In genomic region chr6:113853252-113853651, GRCh38 we compare ENCODE assay signal across 23 cellular contexts. TPM values are rescaled to one million over a fixed set of nuclear protein-coding genes. Genes with fewer than 3 reads are reported as not detected.
"Had no signal": no experiment of that assay in that cellular context is flagged by ENCODE, and none has a peak within 500 bp of the region (broad histone marks: within the 10 kb centered on the region; RNA-seq: fewer than 3 reads in every experiment).

No MANE protein-coding gene starts in this region.

- H3K9me3 ChIP-seq: colonic mucosa, left lung, ovary, psoas muscle, suprapubic skin, tibial artery had no signal

- H3K9me3 Mint-ChIP-seq: activated CD4-positive, alpha-beta memory T cell treated with anti-CD3 and anti-CD28 coated beads for 36 hours; activated naive CD4-positive, alpha-beta T cell treated with anti-CD3 and anti-CD28 coated beads, Interleukin-2, amount 50 U/mL, for 72 hours; central memory CD8-positive, alpha-beta T cell had no signal

- DNase-seq: activated CD4-positive, alpha-beta memory T cell treated with anti-CD3 and anti-CD28 coated beads for 36 hours; activated CD4-positive, alpha-beta T cell treated with anti-CD3 and anti-CD28 coated beads for 48 hours; activated CD8-positive, alpha-beta memory T cell treated with anti-CD3 and anti-CD28 coated beads, Interleukin-2, amount 50 U/mL, for 4 hours; activated gamma-delta T cell treated with Interleukin-2 at 50 U/mL for 16 hours; activated T-cell treated with anti-CD3 and anti-CD28 coated beads, Interleukin-2, amount 50 U/mL, for 1 hour; colonic mucosa; effector memory CD4-positive, alpha-beta T cell; glutamatergic neuron; left lung; naive thymus-derived CD4-positive, alpha-beta T cell; ovary; psoas muscle; stimulated activated CD4-positive, alpha-beta T cell treated with anti-CD3 and anti-CD28 coated beads, Interleukin-15, amount 100 ng/mL, for 24 hours; stimulated activated CD4-positive, alpha-beta T cell treated with anti-CD3 and anti-CD28 coated beads, Interleukin-2, amount 100 ng/mL, for 24 hours; stimulated activated naive CD4-positive, alpha-beta T cell; tibial artery had no signal

- H3K36me3 ChIP-seq: colonic mucosa, left lung, ovary, suprapubic skin, tibial artery had no signal

- ATAC-seq: activated naive CD4-positive, alpha-beta T cell treated with anti-CD3 and anti-CD28 coated beads, Interleukin-2, amount 50 U/mL, for 72 hours; left lung; naive thymus-derived CD4-positive, alpha-beta T cell; psoas muscle had no signal

- H3K36me3 Mint-ChIP-seq: activated CD4-positive, alpha-beta memory T cell treated with anti-CD3 and anti-CD28 coated beads for 36 hours had no signal

- H3K4me1 ChIP-seq: colonic mucosa had no signal

- H3K27me3 ChIP-seq: colonic mucosa, ovary, suprapubic skin, tibial artery had no signal

- H3K4me3 Mint-ChIP-seq: activated CD4-positive, alpha-beta memory T cell treated with anti-CD3 and anti-CD28 coated beads for 36 hours; central memory CD8-positive, alpha-beta T cell; naive thymus-derived CD4-positive, alpha-beta T cell had no signal

- H3K4me3 ChIP-seq: colonic mucosa, left lung, lung, ovary, psoas muscle, suprapubic skin, tibial artery had no signal

- H3K27ac ChIP-seq: colonic mucosa, left lung, psoas muscle, suprapubic skin had no signal

- H3K27ac Mint-ChIP-seq: activated CD4-positive, alpha-beta memory T cell treated with anti-CD3 and anti-CD28 coated beads for 36 hours; activated naive CD4-positive, alpha-beta T cell treated with anti-CD3 and anti-CD28 coated beads, Interleukin-2, amount 50 U/mL, for 72 hours; naive thymus-derived CD4-positive, alpha-beta T cell had no signal

- FAIRE-seq: bronchial epithelial cell, frontal cortex, islet of Langerhans had no signal

RNA-seq across cellular contexts. Expression of gene MARCKS, which starts 3.9 kb away (rescaled TPM):
- polyA plus RNA-seq: naive thymus-derived CD4-positive, alpha-beta T cell had no signal
